Comparison of ENCODE assay signal across 15 cellular contexts in the genomic region with DNA sequence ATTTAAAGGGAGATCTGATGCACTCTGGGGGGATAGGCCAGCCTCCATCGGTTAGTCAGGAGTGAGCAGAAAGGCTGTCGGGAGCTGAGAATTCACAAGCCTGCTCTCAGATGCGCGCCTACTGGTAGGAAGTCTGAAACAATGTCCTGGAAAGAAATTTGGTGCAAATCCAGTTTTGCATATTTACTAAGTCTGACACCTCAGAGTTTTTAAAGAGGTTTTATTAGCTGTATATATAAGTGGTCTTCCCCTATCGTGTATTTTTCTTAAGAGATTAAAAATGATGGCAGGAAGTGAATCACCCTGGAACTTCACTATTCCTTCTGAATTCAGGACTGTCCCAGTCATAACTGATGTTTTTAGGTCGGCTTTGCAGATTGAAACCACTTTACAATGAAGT.
A peak's percentile ranks its signal among the peaks of the same experiment; 100 is the strongest.
DNase-seq lines count a peak whose midpoint lies in the region; ATAC-seq and TF ChIP-seq lines count a peak whose summit lies in the region.
"Had no signal": no experiment of that assay in that cellular context is flagged by ENCODE, and none has a peak within 500 bp of the region (broad histone marks: within the 10 kb centered on the region; RNA-seq: fewer than 3 reads in every experiment).

No MANE protein-coding gene starts in this region.

- H3K36me3 Mint-ChIP-seq in nephron progenitor cell (ENCODE audit: low read depth), result no peaks in the 10 kb centered on the region
- no peaks in the 10 kb centered on the region for H3K36me3 Mint-ChIP-seq in activated T-cell treated with anti-CD3 and anti-CD28 coated beads, Interleukin-2, amount 50 U/mL, for 24 hours (ENCODE audit: low read depth)
- H3K36me3 Mint-ChIP-seq: immature natural killer cell; natural killer cell treated with Interleukin-12 subunit alpha and Interleukin-12 subunit beta and Interleukin-15 and Interleukin-18, amount 100 ng/mL, for 72 hours had no signal

- TF ChIP-seq CTCF in AG10803 (conservative IDR thresholded peaks at IDR 0.05; ENCODE audit: low read length) (no peak; the same call in 1 of the 2 replicates), PC-3 (conservative IDR thresholded peaks at IDR 0.05; ENCODE audit: low read depth, low read length) (no peak), esophagus muscularis mucosa (IDR thresholded peaks at IDR 0.05) (peak in 1 of 3 experiments; percentile 11), nephron progenitor cell (IDR thresholded peaks at IDR 0.05) (no peak)

- H3K79me2 ChIP-seq in PC-3 (ENCODE audit: low read length), result no peaks in the 10 kb centered on the region

- H3F3A ChIP-seq in PC-3 (ENCODE audit: low read length, unreplicated experiment), result peaks cover 11% of the 10 kb centered on the region

- CTCF ChIA-PET in PC-3 (lab: Charles Lee), result interaction anchor here (0.5 to 0.6 kb wide), 2 partner anchors 78 to 122 kb away, joined by 3 to 5 read pairs; no protein-coding TSS in a partner anchor

- peak overlapping the region; percentile 45 for H3K27ac Mint-ChIP-seq in nephron progenitor cell
- no peak overlapping the region for H3K27ac Mint-ChIP-seq in activated T-cell treated with anti-CD3 and anti-CD28 coated beads, Interleukin-2, amount 50 U/mL, for 24 hours
- H3K27ac Mint-ChIP-seq: immature natural killer cell; natural killer cell treated with Interleukin-12 subunit alpha and Interleukin-12 subunit beta and Interleukin-15 and Interleukin-18, amount 100 ng/mL, for 72 hours had no signal

- H3K27me3 ChIP-seq in PC-3 (ENCODE audit: low read length) (no peaks in the 10 kb centered on the region), esophagus muscularis mucosa (no peaks in the 10 kb centered on the region)

- peak overlapping the region; percentile 80 for H3K4me2 ChIP-seq in PC-3 (ENCODE audit: low read length)

- intact Hi-C loops in PC-3 (cut with micrococcal nuclease) (no loop called here), esophagus muscularis mucosa (cut with DNase I) (loop anchor here (5.0 to 10.0 kb wide), 2 partner anchors 37 to 74 kb away; no protein-coding TSS in a partner anchor)

- POLR2A ChIA-PET in PC-3 (lab: Charles Lee; ENCODE audit: unreplicated experiment), result no interaction called here

- H3K9me2 ChIP-seq in PC-3 (replicated peaks; ENCODE audit: low read length), result no peaks in the 10 kb centered on the region

- no peaks in the 10 kb centered on the region for H3K36me3 ChIP-seq in PC-3 (ENCODE audit: low read depth, low read length)
- H3K36me3 ChIP-seq in esophagus muscularis mucosa, result no peaks in the 10 kb centered on the region

- no peak overlapping the region for H3K9ac ChIP-seq in PC-3 (ENCODE audit: low read length)

- H4K20me1 ChIP-seq in PC-3 (ENCODE audit: low read length), result no peaks in the 10 kb centered on the region

- peaks cover 13% of the 10 kb centered on the region for H3K9me3 Mint-ChIP-seq in nephron progenitor cell
- H3K9me3 Mint-ChIP-seq in activated T-cell treated with anti-CD3 and anti-CD28 coated beads, Interleukin-2, amount 50 U/mL, for 24 hours, result no peaks in the 10 kb centered on the region
- H3K9me3 Mint-ChIP-seq: natural killer cell treated with Interleukin-12 subunit alpha and Interleukin-12 subunit beta and Interleukin-15 and Interleukin-18, amount 100 ng/mL, for 72 hours had no signal

- H3K4me1 Mint-ChIP-seq in nephron progenitor cell, result peaks cover 6% of the 10 kb centered on the region
- no peaks in the 10 kb centered on the region for H3K4me1 Mint-ChIP-seq in activated T-cell treated with anti-CD3 and anti-CD28 coated beads, Interleukin-2, amount 50 U/mL, for 24 hours (ENCODE audit: low read depth)
- H3K4me1 Mint-ChIP-seq: immature natural killer cell had no signal

- no peaks in the 10 kb centered on the region for H3K27me3 Mint-ChIP-seq in nephron progenitor cell (ENCODE audit: low read depth, poor library complexity)
- no peaks in the 10 kb centered on the region for H3K27me3 Mint-ChIP-seq in activated T-cell treated with anti-CD3 and anti-CD28 coated beads, Interleukin-2, amount 50 U/mL, for 24 hours
- H3K27me3 Mint-ChIP-seq: natural killer cell treated with Interleukin-12 subunit alpha and Interleukin-12 subunit beta and Interleukin-15 and Interleukin-18, amount 100 ng/mL, for 72 hours had no signal

- peak overlapping the region; percentile 88 for H3K27ac ChIP-seq in PC-3 (ENCODE audit: low read length)
- H3K27ac ChIP-seq in esophagus muscularis mucosa (replicated peaks in 1 of 4), result peak overlapping the region; percentile 78 to 84 (median 80)
- H3K27ac ChIP-seq: C4-2B, epithelial cell of prostate, HL-60 had no signal

- no peaks in the 10 kb centered on the region for H3K9me3 ChIP-seq in PC-3 (ENCODE audit: low read length)
- H3K9me3 ChIP-seq in esophagus muscularis mucosa, result no peaks in the 10 kb centered on the region

- TF ChIP-seq POLR2A in esophagus muscularis mucosa (IDR thresholded peaks at IDR 0.05; ENCODE audit: low read depth), result no peak

- ATAC-seq in PC-3 (no peak), GM19328 (IDR thresholded peaks at IDR 0.05; ENCODE audit: unreplicated experiment) (no peak)
- ATAC-seq: natural killer cell treated with Interleukin-12 subunit alpha and Interleukin-12 subunit beta and Interleukin-15 and Interleukin-18, amount 100 ng/mL, for 72 hours had no signal

- H3K4me1 ChIP-seq in PC-3 (ENCODE audit: insufficient read depth, low read length) (peaks cover 46% of the 10 kb centered on the region), esophagus muscularis mucosa (peaks cover 13 to 45% (median 43%) of the 10 kb centered on the region in 4 donors)

- 52% methylated on average over 6 of the region's 6 CpGs for WGBS in esophagus muscularis mucosa

- H3K4me3 Mint-ChIP-seq in nephron progenitor cell, result no peak overlapping the region
- H3K4me3 Mint-ChIP-seq in activated T-cell treated with anti-CD3 and anti-CD28 coated beads, Interleukin-2, amount 50 U/mL, for 24 hours, result no peak overlapping the region
- H3K4me3 Mint-ChIP-seq: immature natural killer cell; natural killer cell treated with Interleukin-12 subunit alpha and Interleukin-12 subunit beta and Interleukin-15 and Interleukin-18, amount 100 ng/mL, for 72 hours had no signal

- no peak overlapping the region for H3K4me3 ChIP-seq in AG10803 (ENCODE audit: low read length)
- H3K4me3 ChIP-seq in PC-3 (ENCODE audit: low read length), result no peak overlapping the region
- H3K4me3 ChIP-seq in esophagus muscularis mucosa, result no peak overlapping the region

- peak; percentile 44 for DNase-seq in AG10803 (ENCODE audit: low read depth)
- DNase-seq in PC-3, result peak; percentile 47
- no peak for DNase-seq in esophagus muscularis mucosa (ENCODE audit: extremely low spot score)
- DNase-seq in nephron progenitor cell, result no peak
- no peak for DNase-seq in NCI-H82 treated with DMSO at 0.1 percent for 48 hours (lab: John Stamatoyannopoulos, UW; ENCODE audit: unreplicated experiment)
- no peak for DNase-seq in T-helper 1 cell
- no peak for DNase-seq in activated T-cell treated with anti-CD3 and anti-CD28 coated beads, Interleukin-2, amount 50 U/mL, for 24 hours
- DNase-seq: activated T-cell treated with anti-CD3 and anti-CD28 coated beads, Interleukin-2, amount 50 U/mL, for 48 hours; immature natural killer cell; NCI-H345 had no signal

- TF ChIP-seq EP300 in esophagus muscularis mucosa (IDR thresholded peaks at IDR 0.05), result no peak

- H2AFZ ChIP-seq in PC-3 (ENCODE audit: low read length), result 0 out of 2 replicates have a peak overlapping the region, but pooled peaks have one; percentile 1

- BruUV-seq in PC-3 (replicated peaks; lab: Mats Ljungman, UMichigan), result no TSS peak

Comparison
In these comparisons a context has a peak if more than half of its experiments do, and no peak if none do; other contexts are left out.
1. DNase-seq: peak in AG10803 (single experiment) and PC-3 (single experiment); none in esophagus muscularis mucosa (single experiment), nephron progenitor cell (single experiment), NCI-H82 treated with DMSO at 0.1 percent for 48 hours (single experiment), T-helper 1 cell (0 of 5) and activated T-cell treated with anti-CD3 and anti-CD28 coated beads, Interleukin-2, amount 50 U/mL, for 24 hours (single experiment).